Comparison of ENCODE assay signal across 27 cellular contexts in the genomic region with DNA sequence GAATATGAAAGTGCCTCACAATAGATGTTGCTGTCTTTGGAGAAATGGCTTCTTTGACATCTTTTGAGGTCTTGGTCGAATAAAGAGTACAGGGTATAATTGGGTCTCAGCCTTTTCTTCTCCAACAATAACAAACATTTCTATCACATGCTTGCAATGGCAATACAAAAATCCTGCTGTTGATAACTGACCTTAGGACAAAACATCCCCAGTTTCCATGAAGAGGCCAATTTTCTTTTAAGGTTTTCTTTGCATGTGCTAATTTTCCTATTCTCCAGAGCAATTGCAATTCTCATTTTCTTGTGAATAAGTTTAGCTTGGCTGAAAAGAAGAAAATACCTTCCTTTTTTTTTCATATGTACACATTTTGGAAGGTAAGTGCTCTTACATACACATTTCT.
"Had no signal": no experiment of that assay in that cellular context is flagged by ENCODE, and none has a peak within 500 bp of the region (broad histone marks: within the 10 kb centered on the region; RNA-seq: fewer than 3 reads in every experiment).

No MANE protein-coding gene starts in this region.

- H3K36me3 ChIP-seq: left lung, lower lobe of right lung, ovary, right atrium auricular region, right lobe of liver, tibial nerve, uterus had no signal

- H3K27ac ChIP-seq: hepatocyte, left lung, lower lobe of right lung, ovary, right atrium auricular region, right lobe of liver, tibial nerve, uterus had no signal

- H3K27ac Mint-ChIP-seq: immature natural killer cell; natural killer cell treated with Interleukin-12 subunit alpha and Interleukin-12 subunit beta and Interleukin-15 and Interleukin-18, amount 100 ng/mL, for 72 hours; progenitor cell of endocrine pancreas; stimulated activated memory B cell treated with anti-CD40 and anti-IgM and Interleukin-4, amounts not matched to agents 10 μg/mL and 1 μg/mL and 100 μg/mL, for 72 hours; stimulated activated naive CD8-positive, alpha-beta T cell treated with anti-CD3 and anti-CD28 coated beads, Interleukin-15, amount 100 ng/mL, for 72 hours; type B pancreatic cell had no signal

- H3K9me3 Mint-ChIP-seq: stimulated activated memory B cell treated with anti-CD40 and anti-IgM and Interleukin-4, amounts not matched to agents 10 μg/mL and 1 μg/mL and 100 μg/mL, for 72 hours had no signal

- H2AFZ ChIP-seq: hepatocyte had no signal

- H3K27me3 Mint-ChIP-seq: naive thymus-derived CD4-positive, alpha-beta T cell; natural killer cell treated with Interleukin-12 subunit alpha and Interleukin-12 subunit beta and Interleukin-15 and Interleukin-18, amount 100 ng/mL, for 72 hours; progenitor cell of endocrine pancreas; stimulated activated memory B cell treated with anti-CD40 and anti-IgM and Interleukin-4, amounts not matched to agents 10 μg/mL and 1 μg/mL and 100 μg/mL, for 72 hours; stimulated activated naive CD8-positive, alpha-beta T cell treated with anti-CD3 and anti-CD28 coated beads, Interleukin-15, amount 100 ng/mL, for 72 hours; type B pancreatic cell had no signal

- H3K4me1 Mint-ChIP-seq: immature natural killer cell; naive thymus-derived CD4-positive, alpha-beta T cell; stimulated activated memory B cell treated with anti-CD40 and anti-IgM and Interleukin-4, amounts not matched to agents 10 μg/mL and 1 μg/mL and 100 μg/mL, for 72 hours; stimulated activated naive CD8-positive, alpha-beta T cell treated with anti-CD3 and anti-CD28 coated beads, Interleukin-15, amount 100 ng/mL, for 72 hours had no signal

- H3K4me3 ChIP-seq: hepatocyte, left lung, lower lobe of right lung, ovary, right atrium auricular region, right lobe of liver, smooth muscle cell, tibial nerve, uterus had no signal

- FAIRE-seq: islet of Langerhans, kidney had no signal

- H3K4me3 Mint-ChIP-seq: immature natural killer cell; naive thymus-derived CD4-positive, alpha-beta T cell; natural killer cell treated with Interleukin-12 subunit alpha and Interleukin-12 subunit beta and Interleukin-15 and Interleukin-18, amount 100 ng/mL, for 72 hours; stimulated activated memory B cell treated with anti-CD40 and anti-IgM and Interleukin-4, amounts not matched to agents 10 μg/mL and 1 μg/mL and 100 μg/mL, for 72 hours; stimulated activated naive CD8-positive, alpha-beta T cell treated with anti-CD3 and anti-CD28 coated beads, Interleukin-15, amount 100 ng/mL, for 72 hours; type B pancreatic cell had no signal

- H3K27me3 ChIP-seq: hepatocyte, left lung, ovary, right atrium auricular region, right lobe of liver, tibial nerve had no signal

- H3K4me1 ChIP-seq: left lung, lower lobe of right lung, right atrium auricular region, right lobe of liver, tibial nerve, uterus had no signal

- H3K9me3 ChIP-seq: left lung, lower lobe of right lung, ovary, right lobe of liver, tibial nerve, uterus had no signal

- H3K36me3 Mint-ChIP-seq: immature natural killer cell; naive thymus-derived CD4-positive, alpha-beta T cell; stimulated activated memory B cell treated with anti-CD40 and anti-IgM and Interleukin-4, amounts not matched to agents 10 μg/mL and 1 μg/mL and 100 μg/mL, for 72 hours had no signal

- H3K79me2 ChIP-seq: hepatocyte had no signal

- H3K4me2 ChIP-seq: hepatocyte, smooth muscle cell had no signal

- DNase-seq: immature natural killer cell; kidney; left colon; left lung; lower lobe of right lung; mammary epithelial cell; mesenchymal stem cell; naive thymus-derived CD4-positive, alpha-beta T cell; ovary; right lobe of liver; stimulated activated CD4-positive, alpha-beta T cell treated with anti-CD3 and anti-CD28 coated beads, Interleukin-1b, Interleukin-23, amount 100 ng/mL, for 48 hours; stimulated activated CD4-positive, alpha-beta T cell treated with anti-CD3 and anti-CD28 coated beads, Interleukin-2, amount 100 ng/mL, for 48 hours; stimulated activated CD4-positive, alpha-beta T cell treated with anti-CD3 and anti-CD28 coated beads, Interleukin-4, amount 100 ng/mL, for 4 hours; stimulated activated CD8-positive, alpha-beta memory T cell treated with anti-CD3 and anti-CD28 coated beads, Interleukin-4, amount 100 ng/mL, for 48 hours; stimulated activated naive CD4-positive, alpha-beta T cell treated with Interleukin-2 at 50 U/mL for 16 hours; stimulated activated naive CD8-positive, alpha-beta T cell treated with anti-CD3 and anti-CD28 coated beads, Interleukin-15, amount 100 ng/mL, for 72 hours; substantia nigra; uterus had no signal
